Comparison of ENCODE assay signal across 8 cellular contexts in the genomic region with DNA sequence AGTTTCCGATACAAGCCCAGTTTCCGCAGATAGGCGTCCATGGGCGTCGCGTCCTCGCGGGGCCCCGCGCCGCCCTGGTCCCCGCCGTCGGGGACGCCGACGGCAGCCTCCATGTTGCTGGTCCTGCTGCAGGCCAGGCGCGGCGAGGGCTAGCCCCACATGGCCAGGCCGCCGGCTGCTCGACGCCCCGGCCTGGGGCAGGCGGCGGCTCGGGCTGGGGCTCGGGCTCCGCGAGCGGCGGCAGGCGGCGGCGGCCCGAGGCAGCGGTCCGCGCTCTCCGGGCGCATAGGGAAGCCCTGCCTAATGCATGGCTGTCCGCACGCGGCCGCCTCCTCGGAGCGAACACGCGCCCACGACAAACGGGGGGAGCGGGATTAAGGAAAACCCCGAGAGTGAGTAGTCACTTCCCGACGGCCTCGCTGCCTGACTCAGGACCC. TPM values are rescaled to one million over a fixed set of nuclear protein-coding genes. Genes with fewer than 3 reads are reported as not detected.
DNase-seq lines count a peak whose midpoint lies in the region; ATAC-seq and TF ChIP-seq lines count a peak whose summit lies in the region.
"Not testable (repeated sequence)": the region's sequence is repeated elsewhere in the genome, so short reads cannot be mapped to it uniquely, and the experiment has no call there.

No MANE protein-coding gene starts in this region.

- CTCF ChIA-PET in Panc1 (lab: Charles Lee), result not testable (repeated sequence)

- in situ Hi-C loops in Panc1 (cut with HindIII; ENCODE audit: low pct_unique_long_range_greater_than_20kb, low sequenced_read_pairs), result not testable (repeated sequence)

- peak overlapping the region; percentile 63; the same call in 1 of the 2 replicates for H3K27ac ChIP-seq in Panc1 (ENCODE audit: low read length)
- H3K27ac ChIP-seq in mucosa of rectum (ENCODE audit: low read depth in 2 of 2, low read length in 2 of 2), result peak overlapping the region; percentile 94 to 95
- H3K27ac ChIP-seq in subcutaneous abdominal adipose tissue (ENCODE audit: low read depth, low read length), result peak overlapping the region; percentile 98

- not testable (repeated sequence) for H3K27me3 ChIP-seq in Panc1 (ENCODE audit: control insufficient read depth, insufficient read depth, low read length); adipocyte (replicated peaks; ENCODE audit: control insufficient read depth, insufficient read depth, low read length); mucosa of rectum (ENCODE audit: control insufficient read depth in 2 of 2, insufficient read depth in 2 of 2, low read length in 2 of 2); subcutaneous abdominal adipose tissue (ENCODE audit: control insufficient read depth in 5 of 5, insufficient read depth in 4 of 5, low read length in 5 of 5)

- H3K36me3 ChIP-seq in Panc1 (ENCODE audit: control insufficient read depth, insufficient read depth, low read length); adipocyte (ENCODE audit: control insufficient read depth, insufficient read depth, low read length, severe bottlenecking); mucosa of rectum (ENCODE audit: control insufficient read depth in 2 of 2, insufficient read depth in 2 of 2, low read length in 2 of 2); subcutaneous abdominal adipose tissue (ENCODE audit: control insufficient read depth in 5 of 5, insufficient read depth in 5 of 5, low read length in 5 of 5): not testable (repeated sequence)

- not testable (repeated sequence) for TF ChIP-seq CTCF in Panc1 (IDR thresholded peaks at IDR 0.05)

- peak; percentile 66 for DNase-seq in DMS53 (lab: John Stamatoyannopoulos, UW)
- DNase-seq in Panc1 (ENCODE audit: low read depth, low spot score), result not testable (repeated sequence)
- DNase-seq in adipocyte (ENCODE audit: low read depth), result peak; percentile 65
- peak; percentile 8 for DNase-seq in fibroblast of peridontal ligament (ENCODE audit: extremely low read depth)

- H3K4me1 ChIP-seq in Panc1 (ENCODE audit: control insufficient read depth, insufficient read depth, low read length), result not testable (repeated sequence)
- H3K4me1 ChIP-seq in adipocyte (ENCODE audit: control insufficient read depth, insufficient read depth, low read length), result peaks cover 32% of the 10 kb centered on the region
- peaks cover 23 to 27% of the 10 kb centered on the region in 2 donors for H3K4me1 ChIP-seq in mucosa of rectum (ENCODE audit: control insufficient read depth in 2 of 2, insufficient read depth in 2 of 2, low read length in 2 of 2)
- H3K4me1 ChIP-seq in subcutaneous abdominal adipose tissue (ENCODE audit: control insufficient read depth in 5 of 5, insufficient read depth in 5 of 5, low read length in 5 of 5), result peaks cover 4 to 42% (median 39%) of the 10 kb centered on the region in 5 donors

- intact Hi-C loops in Panc1 (cut with micrococcal nuclease; ENCODE audit: unreplicated experiment), result not testable (repeated sequence)

- not testable (repeated sequence) for BruUV-seq in Panc1 (replicated peaks; lab: Mats Ljungman, UMichigan)

- peak overlapping the region; percentile 71 to 73 for H3K4me3 ChIP-seq in Panc1 (ENCODE audit: low read depth in 2 of 2, low read length in 2 of 2)
- H3K4me3 ChIP-seq in adipocyte (ENCODE audit: low read length), result peak overlapping the region; percentile 99
- peak overlapping the region; percentile 79 to 93 for H3K4me3 ChIP-seq in mucosa of rectum (ENCODE audit: low read length in 2 of 2)
- H3K4me3 ChIP-seq in subcutaneous abdominal adipose tissue (ENCODE audit: low read depth in 1 of 5, low read length in 5 of 5), result peak overlapping the region in 4 of 5 donors; percentile 67 to 95 (median 87)

- not testable (repeated sequence) for H3K9me3 ChIP-seq in Panc1 (ENCODE audit: control insufficient read depth, insufficient read depth, low read depth, low read length); adipocyte (ENCODE audit: control insufficient read depth, low read length); mucosa of rectum (ENCODE audit: control insufficient read depth in 2 of 2, low read length in 2 of 2); subcutaneous abdominal adipose tissue (ENCODE audit: control insufficient read depth in 5 of 5, low read length in 5 of 5)

- POLR2A ChIA-PET in Panc1 (lab: Charles Lee), result not testable (repeated sequence)

- ATAC-seq in GM21381 (IDR thresholded peaks at IDR 0.05; ENCODE audit: unreplicated experiment) (peak; percentile 18), HG03439 (IDR thresholded peaks at IDR 0.05; ENCODE audit: unreplicated experiment) (peak; percentile 21), Panc1 (peak; percentile 46)

- H3K9ac ChIP-seq in adipocyte (ENCODE audit: low read length) (peak overlapping the region; percentile 95), mucosa of rectum (ENCODE audit: low read depth in 1 of 2, low read length in 2 of 2) (peak overlapping the region; percentile 72 to 93), subcutaneous abdominal adipose tissue (ENCODE audit: low read length in 5 of 5) (peak overlapping the region in 3 of 5 donors; percentile 78 to 89 (median 86))

RNA-seq across cellular contexts. Expression of a gene that starts 0.5 kb away (rescaled TPM):
- total RNA-seq in Panc1 (2021; ENCODE audit: unreplicated experiment), result 31.5 TPM
- 8.9 TPM for polyA plus RNA-seq in Panc1 (2012; ENCODE audit: insufficient read length)
